ENCODE assay signal across 8 cellular contexts in genomic region chr4:20700007-20700761, GRCh38. TPM values are rescaled to one million over a fixed set of nuclear protein-coding genes. Genes with fewer than 3 reads are reported as not detected.
A peak's percentile ranks its signal among the peaks of the same experiment; 100 is the strongest.
DNase-seq lines count a peak whose midpoint lies in the region; ATAC-seq, FAIRE-seq and TF ChIP-seq lines count a peak whose summit lies in the region.

PACRGL (plus strand) TSS chr4:20700458; CDS start chr4:20704482, 4,024 bp downstream.

- H3K4me3 ChIP-seq in kidney (ENCODE audit: low read length in 2 of 2): peak within 1 kb of the TSS; percentile 87 to 95

- no peaks in the 10 kb centered on the region for H3K9me3 Mint-ChIP-seq in chondrocyte (ENCODE audit: low read depth)

- peak; percentile 85 to 88 for DNase-seq in AML-193 (lab: John Stamatoyannopoulos, UW)
- DNase-seq in NCI-H510A treated with DMSO at 0.1 percent for 48 hours (lab: John Stamatoyannopoulos, UW): peak; percentile 82
- DNase-seq in activated CD4-positive, alpha-beta T cell treated with anti-CD3 and anti-CD28 coated beads for 24 hours (ENCODE audit: low read depth in 2 of 2): peak; percentile 84 to 85
- DNase-seq in chondrocyte (ENCODE audit: low spot score): peak; percentile 96
- DNase-seq in kidney: peak; percentile 98
- peak; percentile 95 for DNase-seq in stimulated activated CD4-positive, alpha-beta T cell treated with anti-CD3 and anti-CD28 coated beads, Interleukin-15, amount 100 ng/mL, for 24 hours

- peak within 1 kb of the TSS; percentile 95 for H3K4me3 Mint-ChIP-seq in chondrocyte (ENCODE audit: unreplicated experiment)

- peak within 1 kb of the TSS; percentile 14 to 67 for H3K27ac ChIP-seq in kidney (ENCODE audit: low read depth in 2 of 2, low read length in 2 of 2)

- H3K27ac Mint-ChIP-seq in chondrocyte (ENCODE audit: unreplicated experiment): peak within 1 kb of the TSS; percentile 96

- intact Hi-C loops in kidney (cut with DNase I): no loop called here

- peaks cover 0 to 6% of the 10 kb centered on the region in 2 donors for H3K4me1 ChIP-seq in kidney (ENCODE audit: control insufficient read depth in 1 of 2, insufficient read depth in 1 of 2, low read depth in 1 of 2, low read length in 2 of 2)

- H3K9me3 ChIP-seq in kidney (ENCODE audit: control insufficient read depth in 1 of 2, low read length in 2 of 2): no peaks in the 10 kb centered on the region

- peaks cover 3% of the 10 kb centered on the region for H3K36me3 Mint-ChIP-seq in chondrocyte (ENCODE audit: low read depth)

- peaks cover 4% of the 10 kb centered on the region for H3K27me3 Mint-ChIP-seq in chondrocyte (ENCODE audit: low read depth)

- ATAC-seq in HG03439 (IDR thresholded peaks at IDR 0.05; ENCODE audit: unreplicated experiment): peak; percentile 100

- FAIRE-seq in kidney (lab: Jason Lieb, UNC): peak; percentile 89

- peak within 1 kb of the TSS; percentile 56 to 91 for H3K9ac ChIP-seq in kidney (ENCODE audit: low read length in 2 of 2)

- H3K36me3 ChIP-seq in kidney (ENCODE audit: control insufficient read depth in 1 of 2, insufficient read depth in 2 of 2, low read length in 2 of 2): peaks cover 3 to 7% of the 10 kb centered on the region in 2 donors

- peaks cover 14% of the 10 kb centered on the region for H3K4me1 Mint-ChIP-seq in chondrocyte (ENCODE audit: low read depth)

- peak; percentile 70 for TF ChIP-seq POLR2A in GM19193 (IDR thresholded peaks at IDR 0.05; ENCODE audit: extremely low read depth, insufficient read depth, insufficient read length)

- TF ChIP-seq CTCF in chondrocyte (IDR thresholded peaks at IDR 0.05): no peak
- TF ChIP-seq CTCF in kidney (IDR thresholded peaks at IDR 0.05; ENCODE audit: borderline replicate concordance, extremely low read depth, insufficient read depth): no peak

RNA-seq across cellular contexts. Expression of gene PACRGL, which starts in this region (rescaled TPM):
- total RNA-seq in chondrocyte: 11.5 to 20.0 TPM (median 11.5 TPM) in 3 replicates
- total RNA-seq in kidney: 22.4 TPM
- 11.3 TPM for polyA plus RNA-seq in kidney (ENCODE audit: insufficient read depth, low read depth, low replicate concordance)

Comparison
In these comparisons a context has a peak if more than half of its experiments do, and no peak if none do; other contexts are left out.
1. Peak in every context shown above with its lines: DNase-seq, ATAC-seq, H3K4me3 ChIP-seq and H3K27ac ChIP-seq.